1 cellular context compared by ENCODE assay signal in genomic region chr18:11750171-11750570, GRCh38.
TF ChIP-seq lines count a peak whose summit lies in the region.

No MANE protein-coding gene starts in this region.

TF ChIP-seq in WTC11, 78 proteins besides CTCF, POLR2A, EP300 and RAD21 (continued from another document):
- TF ChIP-seq, protein P1, sequence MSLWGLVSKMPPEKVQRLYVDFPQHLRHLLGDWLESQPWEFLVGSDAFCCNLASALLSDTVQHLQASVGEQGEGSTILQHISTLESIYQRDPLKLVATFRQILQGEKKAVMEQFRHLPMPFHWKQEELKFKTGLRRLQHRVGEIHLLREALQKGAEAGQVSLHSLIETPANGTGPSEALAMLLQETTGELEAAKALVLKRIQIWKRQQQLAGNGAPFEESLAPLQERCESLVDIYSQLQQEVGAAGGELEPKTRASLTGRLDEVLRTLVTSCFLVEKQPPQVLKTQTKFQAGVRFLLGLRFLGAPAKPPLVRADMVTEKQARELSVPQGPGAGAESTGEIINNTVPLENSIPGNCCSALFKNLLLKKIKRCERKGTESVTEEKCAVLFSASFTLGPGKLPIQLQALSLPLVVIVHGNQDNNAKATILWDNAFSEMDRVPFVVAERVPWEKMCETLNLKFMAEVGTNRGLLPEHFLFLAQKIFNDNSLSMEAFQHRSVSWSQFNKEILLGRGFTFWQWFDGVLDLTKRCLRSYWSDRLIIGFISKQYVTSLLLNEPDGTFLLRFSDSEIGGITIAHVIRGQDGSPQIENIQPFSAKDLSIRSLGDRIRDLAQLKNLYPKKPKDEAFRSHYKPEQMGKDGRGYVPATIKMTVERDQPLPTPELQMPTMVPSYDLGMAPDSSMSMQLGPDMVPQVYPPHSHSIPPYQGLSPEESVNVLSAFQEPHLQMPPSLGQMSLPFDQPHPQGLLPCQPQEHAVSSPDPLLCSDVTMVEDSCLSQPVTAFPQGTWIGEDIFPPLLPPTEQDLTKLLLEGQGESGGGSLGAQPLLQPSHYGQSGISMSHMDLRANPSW (CRISPR knock-in tag; conservative IDR thresholded peaks at IDR 0.05; ENCODE audit: low read depth) = no peak
